In the genomic region with DNA sequence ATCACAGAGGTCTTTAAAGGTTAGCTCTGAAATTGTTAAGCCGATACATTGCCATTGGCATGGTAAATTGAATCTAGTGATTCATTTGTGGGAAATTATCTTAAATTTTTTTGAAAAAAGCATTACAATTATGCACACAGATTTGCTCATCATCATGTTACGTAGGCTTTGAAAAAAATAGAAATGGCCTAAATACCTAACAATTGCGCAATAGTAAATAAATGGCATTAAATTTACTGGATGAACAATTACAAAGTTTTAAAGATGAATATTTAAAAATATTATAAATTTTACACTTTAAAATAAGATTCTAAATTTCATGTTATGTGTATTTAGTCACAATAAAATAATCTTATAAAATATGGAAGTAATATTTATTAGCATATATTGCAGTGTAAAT, we compare ENCODE assay signal across 25 cellular contexts.
"Had no signal": no experiment of that assay in that cellular context is flagged by ENCODE, and none has a peak within 500 bp of the region (broad histone marks: within the 10 kb centered on the region; RNA-seq: fewer than 3 reads in every experiment).

No MANE protein-coding gene starts in this region.

- H3K36me3 ChIP-seq: adrenal gland, breast epithelium, MG63 had no signal

- DNase-seq: activated CD4-positive, alpha-beta T cell treated with anti-CD3 and anti-CD28 coated beads, Interleukin-2, amount 10 ng/mL, durations not matched to agents 24 days and 14 days; activated CD4-positive, alpha-beta T cell treated with anti-CD3 and anti-CD28 coated beads, Interleukin-2, amount 50 U/mL, for 4 hours; activated CD8-positive, alpha-beta T cell treated with anti-CD3 and anti-CD28 coated beads, Interleukin-2, amount 10 ng/mL, durations not matched to agents 7 days and 5 days; activated gamma-delta T cell treated with Interleukin-2 at 50 U/mL for 16 hours; activated naive CD4-positive, alpha-beta T cell treated with anti-CD3 and anti-CD28 coated beads for 36 hours; activated T-cell treated with anti-CD3 and anti-CD28 coated beads for 4 hours; activated T-cell treated with anti-CD3 and anti-CD28 coated beads, Interleukin-2, amount 50 U/mL, for 4 hours; adrenal gland; body of pancreas; Kasumi-1; MG63; NCI-H1048; NCI-H1105 treated with DMSO at 0.1 percent for 48 hours; NCI-H1436 treated with DMSO at 0.1 percent for 48 hours; NCI-H187; NCI-H2081; NCI-H510A; NCI-H526; NCI-H748 treated with DMSO at 0.1 percent for 48 hours; PC-9; Right ventricle myocardium superior; T1000 had no signal

- ATAC-seq: activated CD8-positive, alpha-beta T cell treated with anti-CD3 and anti-CD28 coated beads, Interleukin-2, amount 10 ng/mL, durations not matched to agents 7 days and 5 days; activated naive CD4-positive, alpha-beta T cell treated with anti-CD3 and anti-CD28 coated beads, Interleukin-2, amount 50 U/mL, for 72 hours; activated T-cell treated with anti-CD3 and anti-CD28 coated beads, Interleukin-2, amount 50 U/mL, for 4 hours; body of pancreas had no signal

- FAIRE-seq: astrocyte had no signal

- H3K4me1 ChIP-seq: body of pancreas, breast epithelium had no signal

- H3K9me3 ChIP-seq: adrenal gland, body of pancreas, MG63 had no signal

- H3K27me3 ChIP-seq: adrenal gland, body of pancreas, breast epithelium, MG63 had no signal

- H3K4me3 ChIP-seq: adrenal gland, body of pancreas, breast epithelium, MG63, PC-9 had no signal

- H3K27ac ChIP-seq: adrenal gland, body of pancreas, breast epithelium, PC-9 had no signal

- H2AFZ ChIP-seq: PC-9 had no signal

- H3K4me2 ChIP-seq: PC-9 had no signal
